21 cellular contexts compared by ENCODE assay signal in the genomic region with DNA sequence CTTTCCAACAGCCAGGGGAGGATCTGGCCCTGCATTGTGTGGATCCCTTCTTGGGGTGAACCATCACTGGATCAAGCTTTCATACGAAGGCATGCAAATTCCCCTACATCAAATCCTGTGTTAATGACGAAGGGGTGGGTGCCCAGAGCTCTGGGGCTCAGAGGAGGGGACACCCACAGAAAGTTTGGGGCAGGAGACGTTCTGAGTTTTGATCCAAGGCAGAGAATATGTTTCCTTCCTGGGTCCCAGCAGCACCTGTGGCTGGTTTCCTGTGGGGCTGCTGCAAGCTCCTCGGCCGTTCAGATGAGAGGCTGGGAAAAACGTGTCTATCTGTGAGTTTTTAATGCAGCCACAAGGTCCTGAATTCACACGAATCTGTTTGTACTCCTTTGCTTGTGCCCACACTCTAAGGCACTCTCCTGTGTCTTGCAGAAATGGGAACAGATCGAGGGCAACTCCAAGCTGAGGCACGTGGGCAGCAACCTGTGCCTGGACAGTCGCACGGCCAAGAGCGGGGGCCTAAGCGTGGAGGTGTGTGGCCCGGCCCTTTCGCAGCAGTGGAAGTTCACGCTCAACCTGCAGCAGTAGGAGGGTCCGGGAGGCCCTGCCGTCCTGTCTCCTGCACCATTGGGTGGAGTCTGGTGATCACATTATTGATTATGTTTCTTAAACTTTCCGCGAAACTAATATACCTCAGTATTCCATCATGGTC.
DNase-seq lines count a peak whose midpoint lies in the region; ATAC-seq and TF ChIP-seq lines count a peak whose summit lies in the region.
"Had no signal": no experiment of that assay in that cellular context is flagged by ENCODE, and none has a peak within 500 bp of the region (broad histone marks: within the 10 kb centered on the region; RNA-seq: fewer than 3 reads in every experiment).

No MANE protein-coding gene starts in this region.

- no peak overlapping the region for H3K56ac ChIP-seq in H9 (ENCODE audit: insufficient read length, low read depth, low read length)

- H3K27me3 ChIP-seq in H9 (ENCODE audit: insufficient read depth, low read length) (no peaks in the 10 kb centered on the region), MM.1S (replicated peaks; ENCODE audit: insufficient read depth, low read length) (no peaks in the 10 kb centered on the region)
- H3K27me3 ChIP-seq: dorsolateral prefrontal cortex had no signal

- H2BK12ac ChIP-seq in H9 (ENCODE audit: insufficient read length, low read depth, low read length): peak overlapping the region; percentile 15

- H3F3A ChIP-seq in MM.1S (ENCODE audit: insufficient read depth, low read length): no peaks in the 10 kb centered on the region

- no peak overlapping the region for H2AK5ac ChIP-seq in H9 (ENCODE audit: insufficient read length, low read length)

- H4K91ac ChIP-seq in H9 (ENCODE audit: insufficient read length, low read depth, low read length): no peak overlapping the region

- TF ChIP-seq CTCF in H9 (conservative IDR thresholded peaks at IDR 0.05) (no peak), MM.1S (IDR thresholded peaks at IDR 0.05; ENCODE audit: low read length) (no peak)

- no CpG with 5 or more reads among the region's 20 CpGs for WGBS in H9 (ENCODE audit: extremely low coverage, insufficient read length, low lambda C conversion rate)

- no peak for ATAC-seq in HG03095 (IDR thresholded peaks at IDR 0.05; ENCODE audit: unreplicated experiment)
- ATAC-seq: HCT116, Panc1 had no signal

- no peak overlapping the region for H3K18ac ChIP-seq in H9 (ENCODE audit: insufficient read length, low read depth, low read length)

- H3K36me3 ChIP-seq in MM.1S (replicated peaks; ENCODE audit: insufficient read depth, low read length): peaks cover 10% of the 10 kb centered on the region; the same call in 1 of the 2 replicates

- H3K9me3 Mint-ChIP-seq in H9: no peaks in the 10 kb centered on the region
- no peaks in the 10 kb centered on the region for H3K9me3 Mint-ChIP-seq in activated naive CD8-positive, alpha-beta T cell (ENCODE audit: low read depth)
- H3K9me3 Mint-ChIP-seq: memory B cell; natural killer cell treated with Interleukin-12 subunit alpha and Interleukin-12 subunit beta and Interleukin-15 and Interleukin-18, amount 100 ng/mL, for 72 hours had no signal

- no peak overlapping the region for H4K8ac ChIP-seq in H9 (replicated peaks; ENCODE audit: insufficient read length, low read depth, low read length)

- no peak overlapping the region for H3K4ac ChIP-seq in H9 (ENCODE audit: low read depth, low read length)

- H2BK20ac ChIP-seq in H9 (ENCODE audit: low read depth, low read length, poor library complexity, severe bottlenecking): no peak overlapping the region

- H4K20me1 ChIP-seq in H9 (ENCODE audit: control insufficient read depth, insufficient read depth, insufficient read length) (no peaks in the 10 kb centered on the region), MM.1S (ENCODE audit: insufficient read depth, low read length) (no peaks in the 10 kb centered on the region)

- no peak overlapping the region for H3K23ac ChIP-seq in H9 (ENCODE audit: insufficient read length, low read depth, low read length)

- no peaks in the 10 kb centered on the region for H3K9me2 ChIP-seq in MM.1S (replicated peaks; ENCODE audit: insufficient read depth, low read length)

- H3K27me3 Mint-ChIP-seq in H9 (ENCODE audit: low read depth): no peaks in the 10 kb centered on the region
- H3K27me3 Mint-ChIP-seq in activated naive CD8-positive, alpha-beta T cell: no peaks in the 10 kb centered on the region
- H3K27me3 Mint-ChIP-seq: memory B cell; natural killer cell treated with Interleukin-12 subunit alpha and Interleukin-12 subunit beta and Interleukin-15 and Interleukin-18, amount 100 ng/mL, for 72 hours had no signal

- peaks cover 29 to 33% of the 10 kb centered on the region in 2 experiments for H3K4me1 Mint-ChIP-seq in H9
- peaks cover 43% of the 10 kb centered on the region for H3K4me1 Mint-ChIP-seq in activated naive CD8-positive, alpha-beta T cell (ENCODE audit: low read depth)

- H3K4me3 Mint-ChIP-seq in H9: no peak overlapping the region
- no peak overlapping the region for H3K4me3 Mint-ChIP-seq in activated naive CD8-positive, alpha-beta T cell
- H3K4me3 Mint-ChIP-seq: memory B cell; natural killer cell treated with Interleukin-12 subunit alpha and Interleukin-12 subunit beta and Interleukin-15 and Interleukin-18, amount 100 ng/mL, for 72 hours had no signal

- no peak overlapping the region for H4K5ac ChIP-seq in H9 (ENCODE audit: insufficient read length, low read depth, low read length)

- no peak overlapping the region for H2BK5ac ChIP-seq in H9 (ENCODE audit: insufficient read length, low read length)

- H3K36me3 Mint-ChIP-seq in H9 (ENCODE audit: insufficient read depth in 1 of 3, low read depth in 3 of 3): peaks cover 10 to 17% (median 15%) of the 10 kb centered on the region in 3 experiments; a peak in 6 of 7 replicates
- peaks cover 2% of the 10 kb centered on the region for H3K36me3 Mint-ChIP-seq in activated naive CD8-positive, alpha-beta T cell
- H3K36me3 Mint-ChIP-seq: natural killer cell treated with Interleukin-12 subunit alpha and Interleukin-12 subunit beta and Interleukin-15 and Interleukin-18, amount 100 ng/mL, for 72 hours had no signal

- H2AFZ ChIP-seq in H9 (ENCODE audit: low read length): no peak overlapping the region
- no peak overlapping the region for H2AFZ ChIP-seq in MM.1S (ENCODE audit: low read length)

- H3K4me2 ChIP-seq in H9 (ENCODE audit: insufficient read depth, insufficient read length, low read length) (no peak overlapping the region), MM.1S (ENCODE audit: low read depth, low read length) (no peak overlapping the region)

- no peak overlapping the region for H2BK120ac ChIP-seq in H9 (ENCODE audit: low read depth, low read length, poor library complexity, severe bottlenecking)

- H3K9ac ChIP-seq in H9 (ENCODE audit: extremely low read depth, insufficient read length, low read length) (no peak overlapping the region), MM.1S (ENCODE audit: low read length) (no peak overlapping the region)

- intact Hi-C loops in posterior vena cava (cut with DNase I): no loop called here

- no peaks in the 10 kb centered on the region for H3K79me1 ChIP-seq in H9 (ENCODE audit: insufficient read depth, low read depth, low read length, poor library complexity, severe bottlenecking)

- no peak overlapping the region for H3T11ph ChIP-seq in H9 (ENCODE audit: low read length)

- H2BK15ac ChIP-seq in H9 (ENCODE audit: low read depth, low read length): no peak overlapping the region

- no peak overlapping the region; the same call in 1 of the 2 replicates for H3K14ac ChIP-seq in H9 (ENCODE audit: insufficient read depth, low read length)

- peak overlapping the region; percentile 36 to 81 (median 68); a peak in 5 of 7 replicates for H3K27ac Mint-ChIP-seq in H9
- H3K27ac Mint-ChIP-seq in activated naive CD8-positive, alpha-beta T cell: peak overlapping the region; percentile 74
- H3K27ac Mint-ChIP-seq: memory B cell; natural killer cell treated with Interleukin-12 subunit alpha and Interleukin-12 subunit beta and Interleukin-15 and Interleukin-18, amount 100 ng/mL, for 72 hours had no signal

- DNase-seq in activated CD8-positive, alpha-beta memory T cell treated with anti-CD3 and anti-CD28 coated beads for 24 hours: peak; percentile 57
- DNase-seq in activated CD8-positive, alpha-beta memory T cell treated with anti-CD3 and anti-CD28 coated beads, Interleukin-2, amount 50 U/mL, for 4 hours: no peak
- DNase-seq in H9: no peak
- peak; percentile 37 for DNase-seq in posterior vena cava (ENCODE audit: low spot score)
- DNase-seq in HK-2 (ENCODE audit: unreplicated experiment): no peak
- DNase-seq in MM.1S: no peak
- DNase-seq: activated CD4-positive, alpha-beta T cell treated with anti-CD3 and anti-CD28 coated beads for 48 hours; DMS53; NCI-H1694 treated with DMSO at 0.1 percent for 48 hours; NCI-H226; stimulated activated CD4-positive, alpha-beta T cell treated with anti-CD3 and anti-CD28 coated beads, Interleukin-4, amount 100 ng/mL, for 1 hour; T1000 had no signal

- no peak overlapping the region for H3K27ac ChIP-seq in H9 (ENCODE audit: insufficient read length, low read depth, low read length)
- H3K27ac ChIP-seq in MM.1S (ENCODE audit: low read length): no peak overlapping the region
- H3K27ac ChIP-seq: C4-2B, dorsolateral prefrontal cortex had no signal

- H3K4me3 ChIP-seq in MM.1S (ENCODE audit: low read length): no peak overlapping the region
- H3K4me3 ChIP-seq: dorsolateral prefrontal cortex, skin epidermis had no signal

- H3K9me3 ChIP-seq in H9 (ENCODE audit: control insufficient read depth, low read depth, low read length) (no peaks in the 10 kb centered on the region), MM.1S (replicated peaks; ENCODE audit: insufficient read depth, low read length) (no peaks in the 10 kb centered on the region)

- no peaks in the 10 kb centered on the region for H3K23me2 ChIP-seq in H9 (ENCODE audit: insufficient read length, low read depth, low read length, poor library complexity, severe bottlenecking)

- H3K79me2 ChIP-seq in H9 (ENCODE audit: insufficient read depth, low read length) (no peaks in the 10 kb centered on the region), MM.1S (ENCODE audit: low read length) (no peaks in the 10 kb centered on the region)

- H3K4me1 ChIP-seq in H9 (ENCODE audit: insufficient read depth, low read length) (peaks cover 4% of the 10 kb centered on the region; the same call in 1 of the 2 replicates), MM.1S (ENCODE audit: low read length) (no peaks in the 10 kb centered on the region)

Comparison
In these comparisons a context has a peak if more than half of its experiments do, and no peak if none do; other contexts are left out.
1. DNase-seq: peak in activated CD8-positive, alpha-beta memory T cell treated with anti-CD3 and anti-CD28 coated beads for 24 hours (single experiment) and posterior vena cava (single experiment); none in activated CD8-positive, alpha-beta memory T cell treated with anti-CD3 and anti-CD28 coated beads, Interleukin-2, amount 50 U/mL, for 4 hours (single experiment), H9 (single experiment), HK-2 (single experiment) and MM.1S (single experiment).